Comparison of ENCODE assay signal across 18 cellular contexts in the genomic region with DNA sequence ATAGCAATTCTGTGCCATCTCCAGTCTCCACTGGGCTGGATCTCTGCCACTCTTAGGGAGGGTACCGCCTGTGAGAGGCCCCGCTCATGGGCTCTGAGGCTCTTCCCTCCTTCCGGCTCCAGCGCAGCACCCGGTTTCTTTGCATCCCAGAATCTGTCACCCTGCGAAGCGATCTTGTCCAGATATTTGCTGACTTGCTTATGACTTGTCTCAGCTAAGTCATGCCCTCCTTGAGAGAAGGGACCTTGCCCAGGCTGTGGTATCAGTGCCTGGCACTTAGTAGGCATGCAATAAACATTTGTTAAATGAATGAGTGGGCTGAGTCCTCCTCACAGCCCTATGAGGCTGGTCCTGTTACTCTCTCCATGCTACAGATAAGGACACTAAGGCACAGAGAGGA. TPM values are rescaled to one million over a fixed set of nuclear protein-coding genes. Genes with fewer than 3 reads are reported as not detected.
"Had no signal": no experiment of that assay in that cellular context is flagged by ENCODE, and none has a peak within 500 bp of the region (broad histone marks: within the 10 kb centered on the region; RNA-seq: fewer than 3 reads in every experiment).

No MANE protein-coding gene starts in this region.

- ATAC-seq: activated CD8-positive, alpha-beta T cell treated with anti-CD3 and anti-CD28 coated beads, Interleukin-2, amount 10 ng/mL, durations not matched to agents 7 days and 5 days; activated T-cell treated with anti-CD3 and anti-CD28 coated beads, Interleukin-2, amount 50 U/mL, for 72 hours; effector memory CD8-positive, alpha-beta T cell; sciatic nerve; T-helper 17 cell had no signal

- DNase-seq: activated B cell treated with CpG ODN at 0.5 μM for 24 hours; activated CD4-positive, alpha-beta T cell treated with anti-CD3 and anti-CD28 coated beads, Interleukin-2, amount 10 ng/mL, durations not matched to agents 24 days and 14 days; activated CD8-positive, alpha-beta memory T cell treated with anti-CD3 and anti-CD28 coated beads, Interleukin-2, amount 50 U/mL, for 4 hours; activated CD8-positive, alpha-beta T cell treated with anti-CD3 and anti-CD28 coated beads, Interleukin-2, amount 10 ng/mL, durations not matched to agents 7 days and 5 days; activated gamma-delta T cell treated with Interleukin-2 at 50 U/mL for 16 hours; activated T-cell treated with anti-CD3 and anti-CD28 coated beads, Interleukin-2, amount 50 U/mL, for 72 hours; amygdala; brain microvascular endothelial cell; effector memory CD8-positive, alpha-beta T cell; head of caudate nucleus; ovary; spleen; T-helper 17 cell had no signal

- H3K27me3 ChIP-seq: brain microvascular endothelial cell, ovary, spleen, tibial nerve had no signal

- H3K4me3 ChIP-seq: ovary, spleen, tibial nerve had no signal

- H3K9me3 ChIP-seq: ovary, spleen, tibial nerve had no signal

- H3K36me3 ChIP-seq: brain microvascular endothelial cell, ovary, spleen, tibial nerve had no signal

- H3K27ac ChIP-seq: brain microvascular endothelial cell, ovary, tibial nerve had no signal

RNA-seq across cellular contexts. Expression of gene KRT80, which starts 13.4 kb away (rescaled TPM):
- total RNA-seq: activated B cell treated with CpG ODN at 0.5 μM for 24 hours; activated CD4-positive, alpha-beta T cell treated with anti-CD3 and anti-CD28 coated beads, Interleukin-2, amount 10 ng/mL, durations not matched to agents 24 days and 14 days; activated CD8-positive, alpha-beta T cell treated with anti-CD3 and anti-CD28 coated beads, Interleukin-2, amount 10 ng/mL, durations not matched to agents 7 days and 5 days; activated T-cell treated with anti-CD3 and anti-CD28 coated beads, Interleukin-2, amount 50 U/mL, for 72 hours; frontal cortex; mesenteric fat pad; T-helper 17 cell; tibial nerve had no signal
- polyA plus RNA-seq: neural cell had no signal

RNA-seq across cellular contexts. Expression of gene KRT7, which starts 54.6 kb away (rescaled TPM):
- total RNA-seq: frontal cortex had no signal
- polyA plus RNA-seq: neural cell had no signal
